ENCODE assay signal across 8 cellular contexts in genomic region chr5:1385395-1386273, GRCh38. TPM values are rescaled to one million over a fixed set of nuclear protein-coding genes. Genes with fewer than 3 reads are reported as not detected.
A peak's percentile ranks its signal among the peaks of the same experiment; 100 is the strongest.
DNase-seq lines count a peak whose midpoint lies in the region; ATAC-seq, FAIRE-seq and TF ChIP-seq lines count a peak whose summit lies in the region.

No MANE protein-coding gene starts in this region.

- no peaks in the 10 kb centered on the region for H3K36me3 Mint-ChIP-seq in WTC11

- peaks cover 8 to 11% of the 10 kb centered on the region in 2 donors for H3K4me1 ChIP-seq in kidney (ENCODE audit: control insufficient read depth in 1 of 2, insufficient read depth in 1 of 2, low read depth in 1 of 2, low read length in 2 of 2)

- H3K4me3 Mint-ChIP-seq in WTC11 = peak overlapping the region; percentile 86

- H3K4me1 Mint-ChIP-seq in WTC11 = peaks cover 15% of the 10 kb centered on the region

- H3K27ac Mint-ChIP-seq in WTC11 = peak overlapping the region; percentile 80; the same call in 1 of the 2 replicates

- DNase-seq in NCI-H2081 treated with DMSO at 0.1 percent for 48 hours (lab: John Stamatoyannopoulos, UW) (peak; percentile 26), WTC11 (ENCODE audit: low spot score) (peak; percentile 89), cardiac fibroblast (ENCODE audit: low read depth in 2 of 2) (peak; percentile 53 to 60), kidney (peak; percentile 97), NK-92 (lab: John Stamatoyannopoulos, UW; ENCODE audit: unreplicated experiment) (no peak)
- DNase-seq in stimulated activated CD4-positive, alpha-beta T cell treated with anti-CD3 and anti-CD28 coated beads, Interleukin-15, amount 100 ng/mL, for 24 hours = peak; percentile 95

- H3K9me3 ChIP-seq in kidney (ENCODE audit: control insufficient read depth in 1 of 2, low read length in 2 of 2) = no peaks in the 10 kb centered on the region

- intact Hi-C loops in kidney (cut with DNase I) = no loop called here

- no peaks in the 10 kb centered on the region for H3K9me3 Mint-ChIP-seq in WTC11

- FAIRE-seq in kidney (lab: Jason Lieb, UNC) = no peak

- TF ChIP-seq CTCF in WTC11 (IDR thresholded peaks at IDR 0.05) (no peak), cardiac fibroblast (IDR thresholded peaks at IDR 0.05; ENCODE audit: low read depth, low read length) (no peak), kidney (IDR thresholded peaks at IDR 0.05; ENCODE audit: borderline replicate concordance, extremely low read depth, insufficient read depth) (no peak)

- H3K27me3 Mint-ChIP-seq in WTC11 (ENCODE audit: low read depth) = peaks cover 67% of the 10 kb centered on the region

- H3K27ac ChIP-seq in kidney (ENCODE audit: low read depth in 2 of 2, low read length in 2 of 2) = peak overlapping the region; percentile 63 to 73

- CTCF ChIA-PET in WTC11 (lab: Charles Lee) = interaction anchor here (0.6 to 2.5 kb wide), 10 partner anchors 23 to 269 kb away, joined by 3 to 10 read pairs (median 4); no protein-coding TSS in a partner anchor

- POLR2A ChIA-PET in WTC11 (lab: Charles Lee) = no interaction called here

- ATAC-seq in GM18502 (IDR thresholded peaks at IDR 0.05; ENCODE audit: poor library complexity, unreplicated experiment) (peak; percentile 91), HG02852 (IDR thresholded peaks at IDR 0.05; ENCODE audit: unreplicated experiment) (peak; percentile 94), WTC11 (peak; percentile 98)

- no peaks in the 10 kb centered on the region for H3K36me3 ChIP-seq in kidney (ENCODE audit: control insufficient read depth in 1 of 2, insufficient read depth in 2 of 2, low read length in 2 of 2)

- peak overlapping the region in 1 of 2 donors; percentile 12 for H3K9ac ChIP-seq in kidney (ENCODE audit: low read length in 2 of 2)

- H3K4me3 ChIP-seq in cardiac fibroblast (replicated peaks in 1 of 2; ENCODE audit: low read depth in 2 of 2, low read length in 2 of 2) (peak overlapping the region; percentile 54 to 62), kidney (ENCODE audit: low read length in 2 of 2) (peak overlapping the region; percentile 44 to 74)

TF ChIP-seq in WTC11, 78 proteins besides CTCF, POLR2A, EP300 and RAD21 (continues in another document):
- TF ChIP-seq ZNF138 (CRISPR knock-in tag; conservative IDR thresholded peaks at IDR 0.05) (no peak), ZNF281 (CRISPR knock-in tag; IDR thresholded peaks at IDR 0.05) (no peak), PRRX2 (CRISPR knock-in tag; IDR thresholded peaks at IDR 0.05) (no peak), ZNF396 (CRISPR knock-in tag; IDR thresholded peaks at IDR 0.05; ENCODE audit: borderline replicate concordance) (no peak), NR1H2 (CRISPR knock-in tag; IDR thresholded peaks at IDR 0.05) (no peak), CDX4 (CRISPR knock-in tag; IDR thresholded peaks at IDR 0.05; ENCODE audit: borderline replicate concordance) (no peak), NFATC4 (CRISPR knock-in tag; IDR thresholded peaks at IDR 0.05) (no peak), ZNF232 (CRISPR knock-in tag; IDR thresholded peaks at IDR 0.05) (0 out of 2 replicates have a peak, but pooled peaks have one; percentile 68), GRHL2 (CRISPR knock-in tag; IDR thresholded peaks at IDR 0.05; ENCODE audit: insufficient replicate concordance, severe bottlenecking) (no peak), MAX (CRISPR knock-in tag; IDR thresholded peaks at IDR 0.05) (no peak), ZNF121 (CRISPR knock-in tag; IDR thresholded peaks at IDR 0.05) (no peak), ZNF219 (CRISPR knock-in tag; IDR thresholded peaks at IDR 0.05; ENCODE audit: borderline replicate concordance) (no peak), PREB (CRISPR knock-in tag; IDR thresholded peaks at IDR 0.05; ENCODE audit: borderline replicate concordance) (no peak), ZNF317 (CRISPR knock-in tag; IDR thresholded peaks at IDR 0.05; ENCODE audit: borderline replicate concordance, low read depth) (no peak), STAT6 (CRISPR knock-in tag; conservative IDR thresholded peaks at IDR 0.05; ENCODE audit: low read depth) (no peak), ZNF425 (CRISPR knock-in tag; conservative IDR thresholded peaks at IDR 0.05) (no peak), MYBL2 (CRISPR knock-in tag; IDR thresholded peaks at IDR 0.05) (no peak)

RNA-seq across cellular contexts. Expression of gene CLPTM1L, which starts 40.7 kb away (rescaled TPM):
- total RNA-seq in WTC11 (2021) (73.4 to 92.8 TPM (median 73.8 TPM) in 3 replicates), kidney (96.6 TPM)
- 135 TPM for polyA plus RNA-seq in kidney (ENCODE audit: insufficient read depth, low read depth, low replicate concordance)

RNA-seq across cellular contexts. Expression of gene SLC6A3, which starts 59.6 kb away (rescaled TPM):
- total RNA-seq in WTC11 (2021) (0.53 to 0.74 TPM (median 0.64 TPM) in 3 replicates), kidney (0.54 TPM)
- polyA plus RNA-seq in kidney (ENCODE audit: insufficient read depth, low read depth, low replicate concordance) = 0.09 TPM
